In the genomic region with DNA sequence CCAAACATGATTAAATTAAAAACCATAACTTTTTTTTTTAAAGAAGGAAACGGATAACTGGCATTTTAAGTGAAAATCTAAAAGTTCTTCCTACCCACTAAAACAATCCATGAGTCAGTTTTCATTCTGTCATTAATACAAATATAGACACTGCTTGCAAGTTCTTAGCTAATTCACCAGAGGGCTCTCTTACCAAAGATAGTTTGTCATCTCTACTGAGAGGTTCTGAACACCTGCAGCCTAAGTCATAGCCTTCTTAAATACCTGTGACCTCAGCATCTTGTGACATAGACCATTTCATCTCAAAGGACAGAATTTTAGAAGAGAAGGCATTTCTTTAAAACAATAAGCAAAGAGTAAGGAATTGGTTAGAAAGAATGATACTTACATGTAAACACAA, we compare ENCODE assay signal across 8 cellular contexts.
DNase-seq lines count a peak whose midpoint lies in the region; ATAC-seq and TF ChIP-seq lines count a peak whose summit lies in the region.

No MANE protein-coding gene starts in this region.

- no peaks in the 10 kb centered on the region for H3K27me3 ChIP-seq in BE2C
- no peaks in the 10 kb centered on the region for H3K27me3 ChIP-seq in aorta (ENCODE audit: control insufficient read depth in 1 of 2, insufficient read depth in 2 of 2, low read length in 1 of 2)

- ATAC-seq in aorta (ENCODE audit: low FRiP score) (no peak), GM19023 (IDR thresholded peaks at IDR 0.05; ENCODE audit: unreplicated experiment) (no peak), HG02623 (IDR thresholded peaks at IDR 0.05; ENCODE audit: unreplicated experiment) (no peak)

- intact Hi-C loops in aorta (cut with DNase I) = no loop called here

- 10 to 26% methylated on average over 1 of the region's 1 CpG for whole genome bisulfite sequencing in aorta, 2 donors

- no peak overlapping the region for H3K27ac ChIP-seq in aorta (ENCODE audit: low read depth in 1 of 2, low read length in 2 of 2)

- H3K4me1 ChIP-seq in BE2C = no peaks in the 10 kb centered on the region
- H3K4me1 ChIP-seq in aorta (ENCODE audit: control insufficient read depth in 1 of 2, insufficient read depth in 2 of 2, low read length in 2 of 2) = no peaks in the 10 kb centered on the region

- TF ChIP-seq CTCF in BE2C (IDR thresholded peaks at IDR 0.05; ENCODE audit: low read depth, low read length) = peak; percentile 30

- H3K9me3 ChIP-seq in BE2C (no peaks in the 10 kb centered on the region), aorta (ENCODE audit: control insufficient read depth, low read length) (no peaks in the 10 kb centered on the region)

- no peak for DNase-seq in BE2C
- DNase-seq in HCEC 1CT = peak; percentile 26
- DNase-seq in RPMI8226 = peak; percentile 24
- peak; percentile 1 for DNase-seq in glomerular visceral epithelial cell (ENCODE audit: extremely low spot score)
- no peak for DNase-seq in NCI-H187 (lab: John Stamatoyannopoulos, UW)
- DNase-seq in aorta = no peak

- H3K36me3 ChIP-seq in BE2C = no peaks in the 10 kb centered on the region
- no peaks in the 10 kb centered on the region for H3K36me3 ChIP-seq in aorta (ENCODE audit: control insufficient read depth in 1 of 2, insufficient read depth in 2 of 2, low read length in 1 of 2)

- H3K4me3 ChIP-seq in BE2C (ENCODE audit: low read depth, low read length) (no peak overlapping the region), aorta (ENCODE audit: low read length in 2 of 2) (no peak overlapping the region)

Comparison
In these comparisons a context has a peak if more than half of its experiments do, and no peak if none do; other contexts are left out.
1. DNase-seq: peak in HCEC 1CT (single experiment), RPMI8226 (single experiment) and glomerular visceral epithelial cell (single experiment); none in BE2C (single experiment), NCI-H187 (0 of 2) and aorta (0 of 2).